In the genomic region with DNA sequence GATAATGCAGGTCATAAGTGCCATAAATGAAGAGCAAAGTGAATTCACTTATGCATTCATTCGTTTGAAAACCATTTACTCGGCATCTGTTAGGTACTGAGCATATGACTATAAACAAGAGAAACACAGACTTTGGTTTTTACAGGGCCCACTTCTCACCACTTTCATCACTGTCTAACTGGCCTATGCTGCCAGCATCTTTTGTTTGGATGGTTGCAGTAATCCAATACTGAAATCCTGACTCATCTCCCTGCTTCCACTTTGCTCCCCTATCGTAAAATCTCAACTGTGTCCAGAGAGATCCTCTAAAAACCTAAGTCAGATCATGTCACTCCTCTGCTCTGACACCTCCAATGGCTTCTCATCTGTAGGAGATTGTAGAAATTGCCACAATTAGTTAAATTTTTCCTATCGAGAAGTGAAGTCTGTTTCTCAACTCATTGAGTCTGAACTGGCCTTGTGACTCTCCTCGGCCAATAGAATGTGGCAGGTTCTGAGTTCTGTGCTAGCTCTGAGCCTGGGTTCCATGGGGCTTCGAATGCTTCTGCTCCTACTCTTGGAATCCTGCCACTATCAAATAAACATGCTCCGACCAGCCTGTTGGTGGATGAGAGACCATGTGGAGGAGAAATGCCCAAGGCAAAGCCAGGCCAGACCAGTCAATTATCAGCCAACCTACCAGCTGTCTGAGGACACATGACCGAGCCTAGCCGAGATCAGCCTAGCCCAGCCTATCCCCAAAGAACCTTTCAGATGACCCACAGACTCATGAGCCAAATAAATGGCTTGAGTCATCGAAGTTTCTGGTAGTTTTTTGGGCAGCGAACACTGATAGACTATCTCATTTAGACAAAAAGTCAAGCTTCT, we compare ENCODE assay signal across 13 cellular contexts. TPM values are rescaled to one million over a fixed set of nuclear protein-coding genes. Genes with fewer than 3 reads are reported as not detected.
DNase-seq lines count a peak whose midpoint lies in the region; ATAC-seq and TF ChIP-seq lines count a peak whose summit lies in the region.
"Had no signal": no experiment of that assay in that cellular context is flagged by ENCODE, and none has a peak within 500 bp of the region (broad histone marks: within the 10 kb centered on the region; RNA-seq: fewer than 3 reads in every experiment).

No MANE protein-coding gene starts in this region.

- H3K9me3 ChIP-seq in AG04450 (ENCODE audit: control insufficient read depth, insufficient read depth, low read length) (no peaks in the 10 kb centered on the region; the same call in 1 of the 2 replicates), T-helper 17 cell (ENCODE audit: control insufficient read depth, low read length, poor library complexity, severe bottlenecking) (no peaks in the 10 kb centered on the region)

- CTCF ChIA-PET in AG04450 (lab: Charles Lee): interaction anchor here (0.5 to 2.2 kb wide), 3 partner anchors 41 to 216 kb away, joined by 3 to 7 read pairs (median 3); no protein-coding TSS in a partner anchor

- H3K27ac ChIP-seq in AG04450 (ENCODE audit: low read depth, low read length): peak overlapping the region; percentile 11
- H3K27ac ChIP-seq: SK-N-MC had no signal

- POLR2A ChIA-PET in AG04450 (lab: Yijun Ruan, JAX): no interaction called here

- peaks cover 2% of the 10 kb centered on the region for H3K36me3 Mint-ChIP-seq in T-helper 17 cell (ENCODE audit: low read depth)
- H3K36me3 Mint-ChIP-seq: brain had no signal

- peak; percentile 4 for DNase-seq in AG04450 (ENCODE audit: low read depth, low spot score)
- peak; percentile 56 for DNase-seq in EH (ENCODE audit: low read depth)
- DNase-seq in T-helper 17 cell: no peak
- DNase-seq in fibroblast of gingiva (ENCODE audit: low read depth): peak; percentile 69
- no peak for DNase-seq in COLO829 (ENCODE audit: low spot score)
- DNase-seq: NCI-H1436, small intestine had no signal

- peak overlapping the region; percentile 100 for H3K27ac Mint-ChIP-seq in T-helper 17 cell
- H3K27ac Mint-ChIP-seq: brain had no signal

- no peak overlapping the region for H3K4me3 ChIP-seq in AG04450 (ENCODE audit: low read depth, low read length)
- H3K4me3 ChIP-seq: SK-N-MC had no signal

- TF ChIP-seq CTCF in AG04450 (IDR thresholded peaks at IDR 0.05; ENCODE audit: low read depth, low read length): no peak

- peaks cover 20% of the 10 kb centered on the region for H3K27me3 ChIP-seq in AG04450 (ENCODE audit: control insufficient read depth, insufficient read depth, low read length)

- no peak for ATAC-seq in T-helper 17 cell
- ATAC-seq in GM21786 (IDR thresholded peaks at IDR 0.05; ENCODE audit: unreplicated experiment): no peak
- ATAC-seq in GM21576 (IDR thresholded peaks at IDR 0.05; ENCODE audit: unreplicated experiment): no peak
- no peak for ATAC-seq in GM18868 (IDR thresholded peaks at IDR 0.05; ENCODE audit: unreplicated experiment)
- ATAC-seq: esophagus mucosa had no signal

- no peak overlapping the region for H3K4me3 Mint-ChIP-seq in T-helper 17 cell
- H3K4me3 Mint-ChIP-seq: brain had no signal

- H3K27me3 Mint-ChIP-seq in T-helper 17 cell: no peaks in the 10 kb centered on the region

- peaks cover 56% of the 10 kb centered on the region for H3K4me1 Mint-ChIP-seq in T-helper 17 cell

RNA-seq across cellular contexts. Expression of a gene that starts 2.2 kb away (rescaled TPM):
- not detected in 2 replicates for polyA plus RNA-seq in AG04450 (2011; rRNA removed)
- not detected in 2 replicates for polyA minus RNA-seq in AG04450 (2011; rRNA and poly(A)+ RNA removed)
- 10 to 100 TPM; 20.3 to 21.3 TPM for total RNA-seq in T-helper 17 cell

RNA-seq across cellular contexts. Expression of a gene that starts 58.4 kb away (rescaled TPM):
- polyA plus RNA-seq in AG04450 (2011; rRNA removed): 2.8 and 3.4 TPM in 2 replicates
- 4.8 and 6.4 TPM in 2 replicates for polyA minus RNA-seq in AG04450 (2011; rRNA and poly(A)+ RNA removed)
- 1 to 10 TPM; 6.5 to 8.1 TPM for total RNA-seq in T-helper 17 cell

Comparison
In these comparisons a context has a peak if more than half of its experiments do, and no peak if none do; other contexts are left out.
1. DNase-seq: peak in AG04450 (single experiment), EH (single experiment) and fibroblast of gingiva (single experiment); none in T-helper 17 cell (0 of 3) and COLO829 (single experiment).